8 cellular contexts compared by ENCODE assay signal in the genomic region with DNA sequence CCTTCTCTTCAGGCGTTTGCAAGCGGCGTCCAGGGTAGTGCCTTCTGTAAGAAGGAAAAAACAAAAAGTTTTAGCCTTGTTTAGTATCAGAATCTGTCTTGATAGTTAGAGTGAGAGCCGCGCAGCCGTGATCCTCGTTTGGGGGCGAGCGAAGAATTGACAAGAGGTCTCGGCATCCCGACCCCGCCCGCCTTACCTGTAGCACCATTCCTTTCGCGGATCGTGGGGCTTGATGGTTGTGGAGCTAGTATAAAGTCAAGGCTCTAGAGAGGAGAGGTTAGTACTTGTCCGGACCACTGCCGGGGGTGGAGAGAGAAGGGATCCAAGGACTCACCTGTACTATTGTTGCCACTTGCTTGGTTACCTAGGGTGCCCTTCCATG. TPM values are rescaled to one million over a fixed set of nuclear protein-coding genes. Genes with fewer than 3 reads are reported as not detected.
DNase-seq lines count a peak whose midpoint lies in the region; ATAC-seq and TF ChIP-seq lines count a peak whose summit lies in the region.

No MANE protein-coding gene starts in this region.

- H3K4me3 Mint-ChIP-seq in immature natural killer cell = peak overlapping the region; percentile 88 to 94 (median 93)

- intact Hi-C loops in PC-3 (cut with micrococcal nuclease) = no loop called here
- intact Hi-C loops in ascending aorta (cut with DNase I) = loop anchor here (2.0 to 10.0 kb wide), 4 partner anchors 108 to 1570 kb away; partner anchors contain the start of genes DUSP6 and POC1B

- H3K27ac ChIP-seq in PC-3 (ENCODE audit: low read length) (peak overlapping the region; percentile 3; the same call in 1 of the 2 replicates), ascending aorta (peak overlapping the region; percentile 64 to 67)

- peak; percentile 17 for DNase-seq in PC-3
- DNase-seq in ascending aorta (ENCODE audit: low spot score in 2 of 2) = peak in 1 of 2 donors; percentile 67
- no peak for DNase-seq in immature natural killer cell
- DNase-seq in stimulated activated CD4-positive, alpha-beta T cell treated with anti-CD3 and anti-CD28 coated beads, Interleukin-1b, Interleukin-23, amount 100 ng/mL, for 24 hours (ENCODE audit: low read depth in 4 of 4, low spot score in 1 of 4) = peak in 3 of 4 experiments; percentile 3 to 9 (median 3)
- DNase-seq in SIG-M5 treated with dmso at 0.1 percent for 504 hours (lab: John Stamatoyannopoulos, UW; ENCODE audit: unreplicated experiment) = no peak

- H3K27me3 ChIP-seq in PC-3 (ENCODE audit: low read length) = no peaks in the 10 kb centered on the region
- no peaks in the 10 kb centered on the region for H3K27me3 ChIP-seq in ascending aorta

- CTCF ChIA-PET in PC-3 (lab: Charles Lee) = interaction anchor here (0.6 kb wide), 1 partner anchor 1038 kb away, joined by 3 read pairs; no protein-coding TSS in a partner anchor

- TSS peak; percentile 73 for BruUV-seq in PC-3 (replicated peaks; lab: Mats Ljungman, UMichigan)

- H3F3A ChIP-seq in PC-3 (ENCODE audit: low read length, unreplicated experiment) = no peaks in the 10 kb centered on the region

- H3K36me3 ChIP-seq in PC-3 (ENCODE audit: low read depth, low read length) = no peaks in the 10 kb centered on the region
- no peaks in the 10 kb centered on the region for H3K36me3 ChIP-seq in ascending aorta

- peak overlapping the region; percentile 79 to 95 (median 94) for H3K27ac Mint-ChIP-seq in immature natural killer cell

- peaks cover 3 to 10% (median 10%) of the 10 kb centered on the region in 3 donors for H3K36me3 Mint-ChIP-seq in immature natural killer cell

- peaks cover 46% of the 10 kb centered on the region for H3K79me2 ChIP-seq in PC-3 (ENCODE audit: low read length)

- peaks cover 26 to 36% of the 10 kb centered on the region in 2 donors for H3K4me1 Mint-ChIP-seq in immature natural killer cell

- H3K4me2 ChIP-seq in PC-3 (ENCODE audit: low read length) = peak overlapping the region; percentile 88

- H4K20me1 ChIP-seq in PC-3 (ENCODE audit: low read length) = no peaks in the 10 kb centered on the region

- H3K9me3 Mint-ChIP-seq in immature natural killer cell = no peaks in the 10 kb centered on the region

- H3K4me1 ChIP-seq in PC-3 (ENCODE audit: insufficient read depth, low read length) (peaks cover 14% of the 10 kb centered on the region), ascending aorta (peaks cover 0 to 6% of the 10 kb centered on the region in 2 donors)

- no peaks in the 10 kb centered on the region for H3K9me2 ChIP-seq in PC-3 (replicated peaks; ENCODE audit: low read length)

- ATAC-seq in HG02840 (IDR thresholded peaks at IDR 0.05; ENCODE audit: low FRiP score, unreplicated experiment) = peak; percentile 6
- ATAC-seq in PC-3 = peak; percentile 14
- no peak for ATAC-seq in GM21619 (IDR thresholded peaks at IDR 0.05; ENCODE audit: unreplicated experiment)

- TF ChIP-seq CTCF in PC-3 (conservative IDR thresholded peaks at IDR 0.05; ENCODE audit: low read depth, low read length) (no peak), ascending aorta (IDR thresholded peaks at IDR 0.05) (no peak)

- POLR2A ChIA-PET in PC-3 (lab: Charles Lee; ENCODE audit: unreplicated experiment) = interaction anchor here (0.7 kb wide), 1 partner anchor 31 kb away, joined by 3 read pairs; no protein-coding TSS in a partner anchor

- H3K4me3 ChIP-seq in GM08714 (ENCODE audit: low read length) (peak overlapping the region; percentile 85), PC-3 (ENCODE audit: low read length) (peak overlapping the region; percentile 89), ascending aorta (peak overlapping the region; percentile 77 to 83)

- H2AFZ ChIP-seq in PC-3 (ENCODE audit: low read length) = peak overlapping the region; percentile 93

- H3K27me3 Mint-ChIP-seq in immature natural killer cell (ENCODE audit: low read depth in 3 of 3) = peaks cover 0 to 8% (median 7%) of the 10 kb centered on the region in 3 donors

- no peaks in the 10 kb centered on the region for H3K9me3 ChIP-seq in PC-3 (ENCODE audit: low read length)
- no peaks in the 10 kb centered on the region for H3K9me3 ChIP-seq in ascending aorta

- H3K9ac ChIP-seq in PC-3 (ENCODE audit: low read length) = peak overlapping the region; percentile 73

RNA-seq across cellular contexts. Expression of gene TMTC3, which starts 0.5 kb away (rescaled TPM):
- total RNA-seq in PC-3 (2014; rRNA removed) (10.0 and 11.4 TPM in 2 replicates), ascending aorta (14.5 TPM)
- polyA plus RNA-seq in immature natural killer cell = 1 to 10 TPM; 1.7 to 3.7 (median 1.7) TPM

RNA-seq across cellular contexts. Expression of gene CEP290, which starts 0.7 kb away (rescaled TPM):
- 9.7 and 16.1 TPM in 2 replicates for total RNA-seq in PC-3 (2014; rRNA removed)
- total RNA-seq in ascending aorta = 7.2 TPM
- polyA plus RNA-seq in immature natural killer cell = 1 to 10 TPM; 2.9 to 7.0 (median 4.0) TPM

Comparison
In these comparisons a context has a peak if more than half of its experiments do, and no peak if none do; other contexts are left out.
1. DNase-seq: peak in PC-3 (single experiment) and stimulated activated CD4-positive, alpha-beta T cell treated with anti-CD3 and anti-CD28 coated beads, Interleukin-1b, Interleukin-23, amount 100 ng/mL, for 24 hours (3 of 4); none in immature natural killer cell (0 of 3) and SIG-M5 treated with dmso at 0.1 percent for 504 hours (single experiment).
2. Peak in every context shown above with its lines, with median percentiles within 50 percentile points of each other: H3K4me3 ChIP-seq.